9 cellular contexts compared by ENCODE assay signal in genomic region chr18:36809590-36810381, GRCh38. TPM values are rescaled to one million over a fixed set of nuclear protein-coding genes. Genes with fewer than 3 reads are reported as not detected.
A peak's percentile ranks its signal among the peaks of the same experiment; 100 is the strongest.
DNase-seq lines count a peak whose midpoint lies in the region; ATAC-seq, FAIRE-seq and TF ChIP-seq lines count a peak whose summit lies in the region.
"Had no signal": no experiment of that assay in that cellular context is flagged by ENCODE, and none has a peak within 500 bp of the region (broad histone marks: within the 10 kb centered on the region; RNA-seq: fewer than 3 reads in every experiment).

No MANE protein-coding gene starts in this region.

- intact Hi-C loops in CD4-positive, alpha-beta T cell (cut with DNase I, micrococcal nuclease), result loop anchor here (1.0 to 5.0 kb wide), 4 partner anchors 121 to 792 kb away; no protein-coding TSS in a partner anchor

- H3K27ac Mint-ChIP-seq in CD4-positive, alpha-beta T cell, result no peak overlapping the region
- H3K27ac Mint-ChIP-seq: T-helper 1 cell treated with Interleukin-12 subunit alpha and Interleukin-12 subunit beta and Interleukin-4 antibody, amounts not matched to agents 30 μg/mL and 1 μg/mL, for 36 hours had no signal

- peaks cover 14% of the 10 kb centered on the region for H3K4me1 Mint-ChIP-seq in CD4-positive, alpha-beta T cell (ENCODE audit: low read depth)

- no peak overlapping the region for H3K27ac ChIP-seq in CD4-positive, alpha-beta T cell (ENCODE audit: low read depth, low read length)

- no peak overlapping the region for H3K4me3 ChIP-seq in bronchial epithelial cell (ENCODE audit: low read depth, low read length)
- no peak overlapping the region for H3K4me3 ChIP-seq in kidney epithelial cell (ENCODE audit: low read depth, low read length)

- no peaks in the 10 kb centered on the region for H3K9me3 ChIP-seq in CD4-positive, alpha-beta T cell (ENCODE audit: control insufficient read depth, low read length)

- H3K27me3 ChIP-seq in CD4-positive, alpha-beta T cell (ENCODE audit: control insufficient read depth, insufficient read depth, low read length), result no peaks in the 10 kb centered on the region
- no peaks in the 10 kb centered on the region for H3K27me3 ChIP-seq in bronchial epithelial cell (ENCODE audit: control insufficient read depth, insufficient read depth, low read length)
- no peaks in the 10 kb centered on the region for H3K27me3 ChIP-seq in kidney epithelial cell (ENCODE audit: control insufficient read depth, insufficient read depth, low read length)

- FAIRE-seq in bronchial epithelial cell (lab: Jason Lieb, UNC), result no peak

- peaks cover 70% of the 10 kb centered on the region for H3K36me3 Mint-ChIP-seq in CD4-positive, alpha-beta T cell (ENCODE audit: low read depth)

- peak in 8 of 10 experiments; percentile 5 to 23 (median 10) for DNase-seq in CD4-positive, alpha-beta T cell
- peak; percentile 36 for DNase-seq in NCI-H1436 treated with DMSO at 0.1 percent for 48 hours (lab: John Stamatoyannopoulos, UW)
- DNase-seq in SKM-1 treated with dmso at 0.1 percent for 144 hours (lab: John Stamatoyannopoulos, UW; ENCODE audit: unreplicated experiment), result peak; percentile 62
- peak; percentile 64 for DNase-seq in bronchial epithelial cell (ENCODE audit: low read depth)
- DNase-seq in kidney epithelial cell (ENCODE audit: low read depth), result no peak
- peak; percentile 10 for DNase-seq in stimulated activated naive CD8-positive, alpha-beta T cell treated with anti-CD3 and anti-CD28 coated beads, Interleukin-15, Interleukin-2, amounts not matched to agents 100 U/mL and 50 U/mL, for 24 hours

- no peaks in the 10 kb centered on the region for H3K27me3 Mint-ChIP-seq in CD4-positive, alpha-beta T cell

- TF ChIP-seq CTCF in CD4-positive, alpha-beta T cell (IDR thresholded peaks at IDR 0.05), result peak; percentile 87
- peak; percentile 69 for TF ChIP-seq CTCF in bronchial epithelial cell (IDR thresholded peaks at IDR 0.05; ENCODE audit: insufficient read depth, low read length, severe bottlenecking)
- peak; percentile 78 for TF ChIP-seq CTCF in kidney epithelial cell (IDR thresholded peaks at IDR 0.05; ENCODE audit: insufficient read depth, low read length, poor library complexity, severe bottlenecking)

- H3K36me3 ChIP-seq in bronchial epithelial cell (ENCODE audit: control insufficient read depth, insufficient read depth, low read length), result peaks cover 15% of the 10 kb centered on the region
- peaks cover 4% of the 10 kb centered on the region for H3K36me3 ChIP-seq in kidney epithelial cell (ENCODE audit: control insufficient read depth, insufficient read depth, low read length)

- no peak overlapping the region for H3K4me3 Mint-ChIP-seq in CD4-positive, alpha-beta T cell
- H3K4me3 Mint-ChIP-seq: T-helper 1 cell treated with Interleukin-12 subunit alpha and Interleukin-12 subunit beta and Interleukin-4 antibody, amounts not matched to agents 30 μg/mL and 1 μg/mL, for 36 hours had no signal

- POLR2A ChIA-PET in CD4-positive, alpha-beta T cell (lab: Charles Lee), result interaction anchor here (0.5 kb wide), 1 partner anchor 12 kb away, joined by 3 read pairs; no protein-coding TSS in a partner anchor

- no peaks in the 10 kb centered on the region for H3K9me3 Mint-ChIP-seq in CD4-positive, alpha-beta T cell
- H3K9me3 Mint-ChIP-seq: T-helper 1 cell treated with Interleukin-12 subunit alpha and Interleukin-12 subunit beta and Interleukin-4 antibody, amounts not matched to agents 30 μg/mL and 1 μg/mL, for 36 hours had no signal

- CTCF ChIA-PET in CD4-positive, alpha-beta T cell (lab: Charles Lee), result interaction anchor here (1.2 kb wide), 1 partner anchor 19 kb away, joined by 3 read pairs; the partner anchor contains the start of genes KIAA1328 and TPGS2

- peak; percentile 98 for ATAC-seq in CD4-positive, alpha-beta T cell (ENCODE audit: poor library complexity)
- ATAC-seq in GM18870 (IDR thresholded peaks at IDR 0.05; ENCODE audit: unreplicated experiment) (peak; percentile 96), HG03039 (IDR thresholded peaks at IDR 0.05; ENCODE audit: unreplicated experiment) (peak; percentile 88)
- peak; percentile 59 for ATAC-seq in stimulated activated naive CD8-positive, alpha-beta T cell treated with anti-CD3 and anti-CD28 coated beads, Interleukin-15, Interleukin-2, amounts not matched to agents 100 U/mL and 50 U/mL, for 24 hours

RNA-seq across cellular contexts. Expression of gene TPGS2, which starts 19.0 kb away (rescaled TPM):
- 10 to 100 TPM; 16.4 to 19.0 TPM for total RNA-seq in CD4-positive, alpha-beta T cell
- total RNA-seq in bronchial epithelial cell (67.1 and 77.1 TPM in 2 replicates), kidney epithelial cell (185 and 195 TPM in 2 replicates)

RNA-seq across cellular contexts. Expression of gene KIAA1328, which starts 19.1 kb away (rescaled TPM):
- total RNA-seq in CD4-positive, alpha-beta T cell, result 1 to 10 TPM; 8.7 to 9.4 TPM
- total RNA-seq in bronchial epithelial cell (5.4 and 5.8 TPM in 2 replicates), kidney epithelial cell (5.8 and 6.0 TPM in 2 replicates)
